In genomic region chr19:10124429-10124828, GRCh38 we compare ENCODE assay signal across 24 cellular contexts. TPM values are rescaled to one million over a fixed set of nuclear protein-coding genes. Genes with fewer than 3 reads are reported as not detected.
"Had no signal": no experiment of that assay in that cellular context is flagged by ENCODE, and none has a peak within 500 bp of the region (broad histone marks: within the 10 kb centered on the region; RNA-seq: fewer than 3 reads in every experiment).

No MANE protein-coding gene starts in this region.

- H3K9me3 ChIP-seq: body of pancreas, gastrocnemius medialis, left lung, neutrophil, ovary, right lobe of liver, vagina had no signal

- H3K36me3 Mint-ChIP-seq: natural killer cell had no signal

- ATAC-seq: activated CD8-positive, alpha-beta memory T cell treated with anti-CD3 and anti-CD28 coated beads, Interleukin-2, amount 10 ng/mL, durations not matched to agents 7 days and 5 days; body of pancreas; gastrocnemius medialis; left lung; natural killer cell; right lobe of liver; stimulated activated naive CD8-positive, alpha-beta T cell treated with anti-CD3 and anti-CD28 coated beads, Interleukin-15, amount 100 ng/mL, for 72 hours had no signal

- H3K27ac ChIP-seq: body of pancreas, gastrocnemius medialis, left lung, neutrophil, ovary, right lobe of liver, vagina had no signal

- H3K27me3 ChIP-seq: body of pancreas, gastrocnemius medialis, left lung, neutrophil, ovary, right lobe of liver, vagina had no signal

- H3K27me3 Mint-ChIP-seq: activated CD8-positive, alpha-beta memory T cell treated with anti-CD3 and anti-CD28 coated beads, Interleukin-2, amount 10 ng/mL, durations not matched to agents 7 days and 5 days; progenitor cell of endocrine pancreas; stimulated activated naive CD8-positive, alpha-beta T cell treated with anti-CD3 and anti-CD28 coated beads, Interleukin-15, amount 100 ng/mL, for 72 hours; type B pancreatic cell had no signal

- H3K4me1 ChIP-seq: body of pancreas, gastrocnemius medialis, right lobe of liver had no signal

- H3K4me3 ChIP-seq: body of pancreas, gastrocnemius medialis, left lung, lung, ovary, right lobe of liver, vagina had no signal

- H3K4me3 Mint-ChIP-seq: activated CD8-positive, alpha-beta memory T cell treated with anti-CD3 and anti-CD28 coated beads, Interleukin-2, amount 10 ng/mL, durations not matched to agents 7 days and 5 days; activated T-helper 1 cell treated with anti-CD3 and anti-CD28 coated beads, Interleukin-12 subunit alpha, Interleukin-12 subunit beta, Interleukin-2, Interleukin-4 antibody, amounts not matched to agents 30 ng/mL and 10 ng/mL and 1 ng/mL, durations not matched to agents 14 hours and 24 hours and 36 hours; natural killer cell; stimulated activated naive CD8-positive, alpha-beta T cell treated with anti-CD3 and anti-CD28 coated beads, Interleukin-15, amount 100 ng/mL, for 72 hours; type B pancreatic cell had no signal

- DNase-seq: activated CD4-positive, alpha-beta T cell treated with anti-CD3 and anti-CD28 coated beads for 48 hours; activated CD4-positive, alpha-beta T cell treated with anti-CD3 and anti-CD28 coated beads, Interleukin-2, amount 50 U/mL, for 48 hours; activated CD8-positive, alpha-beta memory T cell treated with anti-CD3 and anti-CD28 coated beads, Interleukin-2, amount 10 ng/mL, durations not matched to agents 7 days and 5 days; activated effector memory CD4-positive, alpha-beta T cell treated with anti-CD3 and anti-CD28 coated beads, Interleukin-2, amount 50 U/mL, for 16 hours; activated naive CD4-positive, alpha-beta T cell treated with anti-CD3 and anti-CD28 coated beads, Interleukin-2, amount 50 U/mL, for 16 hours; body of pancreas; effector CD8-positive, alpha-beta T cell; erythroblast; gastrocnemius medialis; glutamatergic neuron; left lung; mesendoderm; natural killer cell; ovary; right lobe of liver; stimulated activated CD4-positive, alpha-beta T cell treated with anti-CD3 and anti-CD28 coated beads, Interleukin-2, amount 100 ng/mL, for 48 hours; stimulated activated naive CD8-positive, alpha-beta T cell treated with anti-CD3 and anti-CD28 coated beads, Interleukin-15, amount 100 ng/mL, for 72 hours; substantia nigra had no signal

- H3K27ac Mint-ChIP-seq: activated CD8-positive, alpha-beta memory T cell treated with anti-CD3 and anti-CD28 coated beads, Interleukin-2, amount 10 ng/mL, durations not matched to agents 7 days and 5 days; activated T-helper 1 cell treated with anti-CD3 and anti-CD28 coated beads, Interleukin-12 subunit alpha, Interleukin-12 subunit beta, Interleukin-2, Interleukin-4 antibody, amounts not matched to agents 30 ng/mL and 10 ng/mL and 1 ng/mL, durations not matched to agents 14 hours and 24 hours and 36 hours; progenitor cell of endocrine pancreas; type B pancreatic cell had no signal

- H3K36me3 ChIP-seq: gastrocnemius medialis, ovary, right lobe of liver, vagina had no signal

- H3K9me3 Mint-ChIP-seq: activated T-helper 1 cell treated with anti-CD3 and anti-CD28 coated beads, Interleukin-12 subunit alpha, Interleukin-12 subunit beta, Interleukin-2, Interleukin-4 antibody, amounts not matched to agents 30 ng/mL and 10 ng/mL and 1 ng/mL, durations not matched to agents 14 hours and 24 hours and 36 hours; natural killer cell; stimulated activated naive CD8-positive, alpha-beta T cell treated with anti-CD3 and anti-CD28 coated beads, Interleukin-15, amount 100 ng/mL, for 72 hours; type B pancreatic cell had no signal

RNA-seq across cellular contexts. Expression of gene ANGPTL6, which starts 22.0 kb away (rescaled TPM):
- total RNA-seq: body of pancreas, progenitor cell of endocrine pancreas, vagina had no signal
